In the genomic region with DNA sequence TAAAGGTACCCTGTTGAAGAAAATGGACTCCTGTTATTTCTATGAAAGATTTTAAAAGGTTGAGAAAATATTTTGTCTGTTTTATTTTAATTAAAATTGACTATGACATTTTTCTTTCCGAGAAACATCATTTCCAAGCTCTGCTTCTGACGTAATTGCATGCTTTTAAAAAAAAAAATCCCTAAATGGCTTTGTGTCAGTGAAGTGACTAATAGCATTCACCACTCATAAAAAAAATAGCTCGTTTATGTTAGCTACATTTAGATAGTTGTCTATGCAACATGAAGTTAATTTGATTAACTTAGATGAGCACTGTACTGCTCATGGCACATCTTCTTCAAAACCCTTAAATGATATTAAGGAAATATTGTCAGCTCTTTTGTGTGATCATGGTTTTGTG, we compare ENCODE assay signal across 15 cellular contexts.
A peak's percentile ranks its signal among the peaks of the same experiment; 100 is the strongest.
DNase-seq lines count a peak whose midpoint lies in the region; ATAC-seq and TF ChIP-seq lines count a peak whose summit lies in the region.
"Had no signal": no experiment of that assay in that cellular context is flagged by ENCODE, and none has a peak within 500 bp of the region (broad histone marks: within the 10 kb centered on the region; RNA-seq: fewer than 3 reads in every experiment).

No MANE protein-coding gene starts in this region.

- H3K79me2 ChIP-seq in GM23248 (ENCODE audit: insufficient read depth) = no peaks in the 10 kb centered on the region

- no peaks in the 10 kb centered on the region for H3K27me3 ChIP-seq in GM23248 (replicated peaks; ENCODE audit: insufficient read depth)
- no peaks in the 10 kb centered on the region for H3K27me3 ChIP-seq in right atrium auricular region
- H3K27me3 ChIP-seq: SJSA1 had no signal

- no peaks in the 10 kb centered on the region for H3K9me3 ChIP-seq in GM23248 (ENCODE audit: low read depth)
- H3K9me3 ChIP-seq in right atrium auricular region = no peaks in the 10 kb centered on the region
- H3K9me3 ChIP-seq: SJSA1 had no signal

- no peaks in the 10 kb centered on the region for H3K36me3 ChIP-seq in GM23248 (ENCODE audit: low read depth)
- no peaks in the 10 kb centered on the region for H3K36me3 ChIP-seq in right atrium auricular region
- H3K36me3 ChIP-seq: SJSA1 had no signal

- H3K4me1 ChIP-seq in GM23248 (ENCODE audit: insufficient read depth) (no peaks in the 10 kb centered on the region), right atrium auricular region (no peaks in the 10 kb centered on the region)

- no peak for ATAC-seq in GM21786 (IDR thresholded peaks at IDR 0.05; ENCODE audit: unreplicated experiment)
- ATAC-seq: HCT116, K562 had no signal

- whole genome bisulfite sequencing in GM23248 (ENCODE audit: low coverage in 1 of 2, low lambda C conversion rate in 2 of 2, missing lambda C conversion rate in 2 of 2), 2 experiments = 0% methylated on average over 3 of the region's 3 CpGs

- H3K9me2 ChIP-seq in GM23248 (ENCODE audit: insufficient read depth) = no peaks in the 10 kb centered on the region

- H3F3A ChIP-seq in GM23248 (ENCODE audit: insufficient read depth) = no peaks in the 10 kb centered on the region

- DNase-seq in GM23248 (peak; percentile 32), amniotic stem cell (lab: John Stamatoyannopoulos, UW) (peak; percentile 4), fibroblast of pulmonary artery (ENCODE audit: low read depth) (peak; percentile 1), stromal cell of bone marrow (ENCODE audit: low read depth) (peak; percentile 20), right atrium auricular region (ENCODE audit: low spot score) (no peak), Ammon's horn (ENCODE audit: low spot score) (no peak)
- DNase-seq: AML-193; CD4-positive, CD25-positive, alpha-beta regulatory T cell; DMS53; NCI-H2029 treated with DMSO at 0.1 percent for 48 hours; NCI-H510A treated with DMSO at 0.1 percent for 48 hours had no signal

- no peaks in the 10 kb centered on the region for H4K20me1 ChIP-seq in GM23248 (ENCODE audit: insufficient read depth)

- H3K27ac ChIP-seq in GM23248 (no peak overlapping the region), right atrium auricular region (no peak overlapping the region)
- H3K27ac ChIP-seq: SJSA1 had no signal

- in situ Hi-C loops in GM23248 (cut with MboI) = no loop called here

- no peak for TF ChIP-seq CTCF in fibroblast of pulmonary artery (IDR thresholded peaks at IDR 0.05; ENCODE audit: low read length, missing control alignments)
- no peak for TF ChIP-seq CTCF in right atrium auricular region (IDR thresholded peaks at IDR 0.05)

- no peak overlapping the region for H3K9ac ChIP-seq in GM23248

- H3K4me2 ChIP-seq in GM23248 (ENCODE audit: unreplicated experiment) = no peak overlapping the region

- no peak overlapping the region for H2AFZ ChIP-seq in GM23248

- H3K4me3 ChIP-seq in GM23248 = no peak overlapping the region
- no peak overlapping the region for H3K4me3 ChIP-seq in fibroblast of pulmonary artery (replicated peaks; ENCODE audit: low read depth, low read length)
- H3K4me3 ChIP-seq in right atrium auricular region = no peak overlapping the region
- H3K4me3 ChIP-seq: K562, SJSA1 had no signal

Comparison
In these comparisons a context has a peak if more than half of its experiments do, and no peak if none do; other contexts are left out.
1. DNase-seq: peak in GM23248 (single experiment), amniotic stem cell (single experiment), fibroblast of pulmonary artery (single experiment) and stromal cell of bone marrow (single experiment); none in right atrium auricular region (single experiment) and Ammon's horn (single experiment).